In genomic region chr7:29199776-29200175, GRCh38 we compare ENCODE assay signal across 18 cellular contexts. TPM values are rescaled to one million over a fixed set of nuclear protein-coding genes. Genes with fewer than 3 reads are reported as not detected.
DNase-seq lines count a peak whose midpoint lies in the region; TF ChIP-seq lines count a peak whose summit lies in the region.
"Had no signal": no experiment of that assay in that cellular context is flagged by ENCODE, and none has a peak within 500 bp of the region (broad histone marks: within the 10 kb centered on the region; RNA-seq: fewer than 3 reads in every experiment).

No MANE protein-coding gene starts in this region.

- H3K4me3 ChIP-seq in neural cell (ENCODE audit: low read length), result peak overlapping the region; percentile 87
- H3K4me3 ChIP-seq: A549 had no signal

- no peak overlapping the region for H2AFZ ChIP-seq in neural cell (ENCODE audit: low read depth, low read length)

- no peaks in the 10 kb centered on the region for H3K9me2 ChIP-seq in neural cell (ENCODE audit: insufficient read depth, low read length)

- no peak overlapping the region for H3K9ac ChIP-seq in neural cell (ENCODE audit: low read length)

- peaks cover 11% of the 10 kb centered on the region for H4K20me1 ChIP-seq in neural cell (ENCODE audit: insufficient read depth)

- TF ChIP-seq EP300 in neural cell (conservative IDR thresholded peaks at IDR 0.05; ENCODE audit: poor library complexity, severe bottlenecking), result no peak

- no peaks in the 10 kb centered on the region for H3K9me3 ChIP-seq in neural cell (ENCODE audit: low read length)
- H3K9me3 ChIP-seq: A549, Caco-2 had no signal

- H3K36me3 ChIP-seq in neural cell (ENCODE audit: insufficient read depth, low read length), result no peaks in the 10 kb centered on the region

- H3F3A ChIP-seq in neural cell (ENCODE audit: insufficient read depth, low read length, poor library complexity, severe bottlenecking), result peaks cover 8% of the 10 kb centered on the region

- no peak overlapping the region for H3K27ac ChIP-seq in neural cell (ENCODE audit: low read length)
- H3K27ac ChIP-seq: 22Rv1, A549, C4-2B had no signal

- H3K4me2 ChIP-seq in neural cell (ENCODE audit: low read length), result peak overlapping the region; percentile 76
- H3K4me2 ChIP-seq: A549 had no signal

- peaks cover 92% of the 10 kb centered on the region for H3K79me2 ChIP-seq in neural cell (replicated peaks; ENCODE audit: insufficient read depth, low read length)

- DNase-seq in NCI-H146 (lab: John Stamatoyannopoulos, UW) (peak; percentile 55), NCI-H146 treated with DMSO at 0.1 percent for 48 hours (lab: John Stamatoyannopoulos, UW; ENCODE audit: unreplicated experiment) (no peak), G401 (ENCODE audit: low spot score) (peak; percentile 95), cerebellar cortex (ENCODE audit: low spot score) (peak; percentile 93), putamen (ENCODE audit: low spot score) (no peak), HuH-7.5 (ENCODE audit: low spot score) (no peak)
- DNase-seq: AML-193; Caco-2; CD4-positive, alpha-beta T cell; GDM1; GOT3; H7; HFFc6 had no signal

- TF ChIP-seq CTCF in neural cell (IDR thresholded peaks at IDR 0.05; ENCODE audit: poor library complexity, severe bottlenecking), result no peak

- TF ChIP-seq RAD21 in neural cell (conservative IDR thresholded peaks at IDR 0.05), result no peak

- in situ Hi-C loops in G401 (cut with HindIII; ENCODE audit: low sequenced_read_pairs), result no loop called here

- no peaks in the 10 kb centered on the region for H3K27me3 ChIP-seq in neural cell (ENCODE audit: insufficient read depth, low read depth, low read length)

TF ChIP-seq in neural cell, 6 proteins besides CTCF, POLR2A, EP300 and RAD21:
- TF ChIP-seq MXI1 (conservative IDR thresholded peaks at IDR 0.05; ENCODE audit: poor library complexity, severe bottlenecking) (no peak), POLR2AphosphoS5 (IDR thresholded peaks at IDR 0.05) (no peak)

RNA-seq across cellular contexts. Expression of gene CHN2, which starts 5.2 kb away (rescaled TPM):
- not detected in 2 replicates for total RNA-seq in G401 (2014; rRNA removed; shearing (Covaris generic))
- 132 and 136 TPM in 2 replicates for polyA plus RNA-seq in neural cell
- polyA minus RNA-seq in neural cell, result 198 and 225 TPM in 2 replicates
- total RNA-seq: HFFc6 had no signal
- polyA plus RNA-seq: BJ had no signal

RNA-seq across cellular contexts. Expression of gene CPVL, which starts 53.4 kb away (rescaled TPM):
- total RNA-seq in G401 (2014; rRNA removed; shearing (Covaris generic)), result not detected in 2 replicates
- polyA plus RNA-seq in neural cell, result 13.0 and 19.5 TPM in 2 replicates
- polyA minus RNA-seq in neural cell, result 10.1 and 12.4 TPM in 2 replicates
- total RNA-seq: HFFc6 had no signal
- polyA plus RNA-seq: BJ had no signal

Comparison
In these comparisons a context has a peak if more than half of its experiments do, and no peak if none do; other contexts are left out.
1. DNase-seq: peak in NCI-H146 (single experiment), G401 (single experiment) and cerebellar cortex (single experiment); none in NCI-H146 treated with DMSO at 0.1 percent for 48 hours (single experiment), putamen (single experiment) and HuH-7.5 (single experiment).